ENCODE assay signal across 30 cellular contexts in the genomic region with DNA sequence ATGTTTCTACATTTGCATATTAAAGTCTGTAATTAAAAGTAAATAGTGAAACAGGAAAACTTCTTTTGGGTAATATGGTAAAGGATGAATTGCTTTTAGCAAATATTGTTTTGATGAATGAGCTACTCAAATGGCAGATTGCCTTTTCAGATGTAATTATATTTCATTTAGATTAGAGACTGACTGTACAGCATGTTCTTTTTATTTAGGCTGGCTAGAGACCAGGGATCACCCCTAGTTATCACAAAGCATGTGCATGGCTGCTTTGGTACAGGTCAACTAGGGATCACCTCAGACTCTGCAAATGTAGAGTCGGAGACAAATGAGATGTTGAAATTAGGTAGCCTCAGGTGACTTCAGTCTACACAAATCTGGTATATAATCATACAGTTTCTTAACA.
"Had no signal": no experiment of that assay in that cellular context is flagged by ENCODE, and none has a peak within 500 bp of the region (broad histone marks: within the 10 kb centered on the region; RNA-seq: fewer than 3 reads in every experiment).

No MANE protein-coding gene starts in this region.

- H3K27ac Mint-ChIP-seq: activated CD4-positive, alpha-beta T cell treated with anti-CD3 and anti-CD28 coated beads for 36 hours; activated CD4-positive, alpha-beta T cell treated with anti-CD3 and anti-CD28 coated beads, Interleukin-2, amount 10 ng/mL, durations not matched to agents 7 days and 5 days; activated CD8-positive, alpha-beta T cell treated with anti-CD3 and anti-CD28 coated beads, Interleukin-2, amount 10 ng/mL, durations not matched to agents 7 days and 5 days; activated naive CD4-positive, alpha-beta T cell treated with anti-CD3 and anti-CD28 coated beads, Interleukin-2, amount 50 U/mL, for 24 hours; activated naive CD8-positive, alpha-beta T cell treated with anti-CD3 and anti-CD28 coated beads, Interleukin-2, amount 10 ng/mL, durations not matched to agents 7 days and 5 days; activated T-cell treated with anti-CD3 and anti-CD28 coated beads, Interleukin-2, amount 50 U/mL, for 24 hours; activated T-helper 2 cell treated with anti-CD3 and anti-CD28 coated beads, Interferon-gamma antibody, Interleukin-2, Interleukin-4, amounts not matched to agents 10 μg/mL and 5 μg/mL and 100 μg/mL, durations not matched to agents 14 hours and 24 hours and 36 hours; IgD-negative memory B cell had no signal

- H3K4me1 ChIP-seq: ascending aorta had no signal

- H3K4me3 ChIP-seq: ascending aorta, cardiac muscle cell had no signal

- DNase-seq: activated CD4-positive, alpha-beta T cell treated with anti-CD3 and anti-CD28 coated beads for 36 hours; activated CD4-positive, alpha-beta T cell treated with anti-CD3 and anti-CD28 coated beads, Interleukin-2, amount 10 ng/mL, durations not matched to agents 7 days and 5 days; activated CD4-positive, alpha-beta T cell treated with anti-CD3 and anti-CD28 coated beads, Interleukin-2, amount 50 U/mL, for 48 hours; activated CD8-positive, alpha-beta T cell treated with anti-CD3 and anti-CD28 coated beads, Interleukin-2, amount 10 ng/mL, durations not matched to agents 7 days and 5 days; activated gamma-delta T cell; activated naive CD4-positive, alpha-beta T cell treated with Interleukin-2 at 50 U/mL for 16 hours; activated naive CD8-positive, alpha-beta T cell treated with anti-CD3 and anti-CD28 coated beads, Interleukin-2, amount 10 ng/mL, durations not matched to agents 7 days and 5 days; activated T-cell treated with anti-CD3 and anti-CD28 coated beads, Interleukin-2, amount 50 U/mL, for 24 hours; amygdala; Kasumi-1; KBM-7; MM.1S; NCI-H1092 treated with DMSO at 0.1 percent for 48 hours; NCI-H1417; NCI-H146; NCI-H187; NCI-H2029 treated with DMSO at 0.1 percent for 48 hours; NCI-H2107; NCI-H2171; NCI-H510A; NCI-H526; NCI-H774; SIG-M5; T1000 had no signal

- H3K4me1 Mint-ChIP-seq: activated CD4-positive, alpha-beta T cell treated with anti-CD3 and anti-CD28 coated beads for 36 hours; activated CD4-positive, alpha-beta T cell treated with anti-CD3 and anti-CD28 coated beads, Interleukin-2, amount 10 ng/mL, durations not matched to agents 7 days and 5 days; activated naive CD4-positive, alpha-beta T cell treated with anti-CD3 and anti-CD28 coated beads, Interleukin-2, amount 50 U/mL, for 24 hours; activated naive CD8-positive, alpha-beta T cell treated with anti-CD3 and anti-CD28 coated beads, Interleukin-2, amount 10 ng/mL, durations not matched to agents 7 days and 5 days; IgD-negative memory B cell had no signal

- H3K27ac ChIP-seq: ascending aorta, cardiac muscle cell had no signal

- H3K9me3 ChIP-seq: ascending aorta had no signal

- H3K9me3 Mint-ChIP-seq: activated CD4-positive, alpha-beta T cell treated with anti-CD3 and anti-CD28 coated beads, Interleukin-2, amount 10 ng/mL, durations not matched to agents 7 days and 5 days; activated naive CD8-positive, alpha-beta T cell treated with anti-CD3 and anti-CD28 coated beads, Interleukin-2, amount 10 ng/mL, durations not matched to agents 7 days and 5 days; activated T-helper 2 cell treated with anti-CD3 and anti-CD28 coated beads, Interferon-gamma antibody, Interleukin-2, Interleukin-4, amounts not matched to agents 10 μg/mL and 5 μg/mL and 100 μg/mL, durations not matched to agents 14 hours and 24 hours and 36 hours had no signal

- H3K27me3 Mint-ChIP-seq: activated CD4-positive, alpha-beta T cell treated with anti-CD3 and anti-CD28 coated beads for 36 hours; activated CD4-positive, alpha-beta T cell treated with anti-CD3 and anti-CD28 coated beads, Interleukin-2, amount 10 ng/mL, durations not matched to agents 7 days and 5 days; activated naive CD4-positive, alpha-beta T cell treated with anti-CD3 and anti-CD28 coated beads, Interleukin-2, amount 50 U/mL, for 24 hours; activated naive CD8-positive, alpha-beta T cell treated with anti-CD3 and anti-CD28 coated beads, Interleukin-2, amount 10 ng/mL, durations not matched to agents 7 days and 5 days; activated T-cell treated with anti-CD3 and anti-CD28 coated beads, Interleukin-2, amount 50 U/mL, for 24 hours; IgD-negative memory B cell had no signal

- H3K36me3 ChIP-seq: ascending aorta, cardiac muscle cell had no signal

- H3K27me3 ChIP-seq: ascending aorta, cardiac muscle cell had no signal

- ATAC-seq: activated CD4-positive, alpha-beta T cell treated with anti-CD3 and anti-CD28 coated beads for 36 hours; activated CD8-positive, alpha-beta T cell treated with anti-CD3 and anti-CD28 coated beads, Interleukin-2, amount 10 ng/mL, durations not matched to agents 7 days and 5 days; Panc1 had no signal

- H3K4me3 Mint-ChIP-seq: activated CD4-positive, alpha-beta T cell treated with anti-CD3 and anti-CD28 coated beads for 36 hours; activated CD4-positive, alpha-beta T cell treated with anti-CD3 and anti-CD28 coated beads, Interleukin-2, amount 10 ng/mL, durations not matched to agents 7 days and 5 days; activated CD8-positive, alpha-beta T cell treated with anti-CD3 and anti-CD28 coated beads, Interleukin-2, amount 10 ng/mL, durations not matched to agents 7 days and 5 days; activated naive CD4-positive, alpha-beta T cell treated with anti-CD3 and anti-CD28 coated beads, Interleukin-2, amount 50 U/mL, for 24 hours; activated naive CD8-positive, alpha-beta T cell treated with anti-CD3 and anti-CD28 coated beads, Interleukin-2, amount 10 ng/mL, durations not matched to agents 7 days and 5 days; activated T-cell treated with anti-CD3 and anti-CD28 coated beads, Interleukin-2, amount 50 U/mL, for 24 hours; IgD-negative memory B cell had no signal

- H3K36me3 Mint-ChIP-seq: activated naive CD4-positive, alpha-beta T cell treated with anti-CD3 and anti-CD28 coated beads, Interleukin-2, amount 50 U/mL, for 24 hours; activated naive CD8-positive, alpha-beta T cell treated with anti-CD3 and anti-CD28 coated beads, Interleukin-2, amount 10 ng/mL, durations not matched to agents 7 days and 5 days; IgD-negative memory B cell had no signal
